ENCODE assay signal across 8 cellular contexts in genomic region chr15:31265871-31266711, GRCh38.
DNase-seq lines count a peak whose midpoint lies in the region; ATAC-seq and TF ChIP-seq lines count a peak whose summit lies in the region.

No MANE protein-coding gene starts in this region.

- H3K4me1 ChIP-seq in adrenal gland (replicated peaks in 1 of 2) (peaks cover 6 to 32% of the 10 kb centered on the region in 2 donors), mucosa of stomach (ENCODE audit: control insufficient read depth, insufficient read depth, low read length) (peaks cover 56% of the 10 kb centered on the region), A673 (ENCODE audit: insufficient read depth, low read length, poor library complexity, severe bottlenecking) (no peaks in the 10 kb centered on the region)

- no peaks in the 10 kb centered on the region for H3K27me3 ChIP-seq in adrenal gland
- no peaks in the 10 kb centered on the region for H3K27me3 ChIP-seq in mucosa of stomach (ENCODE audit: control insufficient read depth, insufficient read depth, low read length)
- no peaks in the 10 kb centered on the region for H3K27me3 ChIP-seq in A673 (replicated peaks; ENCODE audit: insufficient read depth, low read depth, low read length, poor library complexity)

- H3K9me3 ChIP-seq in adrenal gland (replicated peaks in 1 of 3): no peaks in the 10 kb centered on the region
- no peaks in the 10 kb centered on the region for H3K9me3 ChIP-seq in mucosa of stomach (ENCODE audit: control insufficient read depth, low read length)
- no peaks in the 10 kb centered on the region for H3K9me3 ChIP-seq in A673 (ENCODE audit: low read depth, low read length, poor library complexity, severe bottlenecking)

- H3K27ac ChIP-seq in adrenal gland (peak overlapping the region in 3 of 5 donors; percentile 29 to 89 (median 41)), substantia nigra (ENCODE audit: low read depth, low read length, poor library complexity, severe bottlenecking) (peak overlapping the region; percentile 75), A673 (ENCODE audit: low read depth, low read length, poor library complexity, severe bottlenecking) (no peak overlapping the region)

- peak; percentile 46 for ATAC-seq in HG03108 (IDR thresholded peaks at IDR 0.05; ENCODE audit: unreplicated experiment)

- CTCF ChIA-PET in A673 (lab: Charles Lee): no interaction called here

- H3K36me3 ChIP-seq in adrenal gland (replicated peaks in 1 of 2): no peaks in the 10 kb centered on the region
- H3K36me3 ChIP-seq in mucosa of stomach (ENCODE audit: control insufficient read depth, insufficient read depth, low read length): no peaks in the 10 kb centered on the region
- H3K36me3 ChIP-seq in A673 (ENCODE audit: insufficient read depth, low read length, poor library complexity, severe bottlenecking): no peaks in the 10 kb centered on the region

- POLR2A ChIA-PET in A673 (lab: Charles Lee; ENCODE audit: low non-redundant PET): no interaction called here

- TF ChIP-seq CTCF in adrenal gland (IDR thresholded peaks at IDR 0.05): no peak
- no peak for TF ChIP-seq CTCF in A673 (conservative IDR thresholded peaks at IDR 0.05; ENCODE audit: low read depth, low read length)

- no peak for TF ChIP-seq POLR2A in adrenal gland (IDR thresholded peaks at IDR 0.05)

- peak overlapping the region; percentile 44 for H3K9ac ChIP-seq in mucosa of stomach (ENCODE audit: low read length)

- WGBS in adrenal gland, 4 donors: 62 to 71% (median 69%) methylated on average over 10 to 22 of the region's 22 CpGs

- H3K4me3 ChIP-seq in adrenal gland: no peak overlapping the region
- no peak overlapping the region for H3K4me3 ChIP-seq in mucosa of stomach (ENCODE audit: low read length)
- no peak overlapping the region for H3K4me3 ChIP-seq in A673 (ENCODE audit: low read depth, low read length, poor library complexity, severe bottlenecking)

- BruUV-seq in A673 (replicated peaks; lab: Mats Ljungman, UMichigan): no TSS peak

- peak; percentile 75 for DNase-seq in NK-92 treated with Interleukin-12 subunit alpha and Interleukin-12 subunit beta, amount 100 ng/mL, for 24 hours (lab: John Stamatoyannopoulos, UW)
- DNase-seq in NK-92 (lab: John Stamatoyannopoulos, UW; ENCODE audit: unreplicated experiment) (no peak), T-helper 1 cell (peak in 4 of 5 donors; percentile 28 to 93 (median 36)), adrenal gland (peak; percentile 19 to 66 (median 41)), substantia nigra (lab: John Stamatoyannopoulos, UW) (peak in 9 of 49 donors; percentile 29 to 59 (median 39)), A673 (ENCODE audit: low spot score) (no peak)

- intact Hi-C loops in adrenal gland (cut with DNase I) (no loop called here), A673 (cut with micrococcal nuclease; ENCODE audit: unreplicated experiment) (no loop called here)

Comparison
In these comparisons a context has a peak if more than half of its experiments do, and no peak if none do; other contexts are left out.
1. DNase-seq: peak in NK-92 treated with Interleukin-12 subunit alpha and Interleukin-12 subunit beta, amount 100 ng/mL, for 24 hours (single experiment), T-helper 1 cell (4 of 5) and adrenal gland (7 of 7); none in NK-92 (single experiment) and A673 (single experiment).